Comparison of ENCODE assay signal across 9 cellular contexts in the genomic region with DNA sequence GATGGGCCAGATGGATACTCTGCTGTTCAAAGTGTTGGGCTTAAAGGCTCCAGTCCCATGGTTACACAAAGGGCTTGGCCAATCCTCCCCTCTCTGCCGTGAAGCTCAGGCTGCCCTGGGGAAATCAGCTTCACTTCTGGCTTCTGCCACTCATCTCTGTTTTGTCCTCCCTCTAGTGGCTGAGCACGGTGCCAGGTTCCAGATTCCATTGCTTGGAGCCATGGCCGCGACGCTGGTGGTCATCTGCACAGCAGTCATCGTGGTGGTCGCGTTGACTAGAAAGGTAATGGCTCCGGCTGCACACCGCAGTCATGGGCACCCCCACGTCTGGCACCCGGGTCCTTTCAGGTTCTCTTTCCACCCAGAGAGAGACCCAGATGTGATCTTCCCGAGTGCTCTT. TPM values are rescaled to one million over a fixed set of nuclear protein-coding genes. Genes with fewer than 3 reads are reported as not detected.
A peak's percentile ranks its signal among the peaks of the same experiment; 100 is the strongest.
DNase-seq lines count a peak whose midpoint lies in the region; ATAC-seq lines count a peak whose summit lies in the region.
"Had no signal": no experiment of that assay in that cellular context is flagged by ENCODE, and none has a peak within 500 bp of the region (broad histone marks: within the 10 kb centered on the region; RNA-seq: fewer than 3 reads in every experiment).

No MANE protein-coding gene starts in this region.

- H3K36me3 ChIP-seq in MG63 = no peaks in the 10 kb centered on the region
- H3K36me3 ChIP-seq: adrenal gland had no signal

- DNase-seq in Right ventricle myocardium inferior (ENCODE audit: missing footprints) = peak; percentile 46
- DNase-seq in cardiac septum (ENCODE audit: low spot score) = no peak
- peak; percentile 56 for DNase-seq in MG63
- peak; percentile 36 for DNase-seq in activated T-cell treated with anti-CD3 and anti-CD28 coated beads, Interleukin-2, amount 50 U/mL, for 4 hours
- DNase-seq in islet precursor cell = peak; percentile 69
- DNase-seq in NK-92 (lab: John Stamatoyannopoulos, UW; ENCODE audit: unreplicated experiment) = no peak

- peaks cover 39% of the 10 kb centered on the region for H3K4me1 Mint-ChIP-seq in activated T-cell treated with anti-CD3 and anti-CD28 coated beads, Interleukin-2, amount 50 U/mL, for 4 hours (ENCODE audit: low read depth)

- H3K9me3 Mint-ChIP-seq in activated T-cell treated with anti-CD3 and anti-CD28 coated beads, Interleukin-2, amount 50 U/mL, for 4 hours = no peaks in the 10 kb centered on the region

- intact Hi-C loops in Right ventricle myocardium inferior (cut with DNase I) = loop anchor here (10.0 kb wide), 1 partner anchor 145 kb away; no protein-coding TSS in a partner anchor
- intact Hi-C loops in cardiac septum (cut with DNase I) = loop anchor here (10.0 kb wide), 1 partner anchor 145 kb away; no protein-coding TSS in a partner anchor

- H3K9me3 ChIP-seq in MG63 = no peaks in the 10 kb centered on the region
- H3K9me3 ChIP-seq: adrenal gland had no signal

- ATAC-seq in Right ventricle myocardium inferior (no peak), HG02623 (IDR thresholded peaks at IDR 0.05; ENCODE audit: unreplicated experiment) (no peak), HG02970 (IDR thresholded peaks at IDR 0.05; ENCODE audit: low FRiP score, unreplicated experiment) (no peak)
- ATAC-seq in activated T-cell treated with anti-CD3 and anti-CD28 coated beads, Interleukin-2, amount 50 U/mL, for 4 hours = peak; percentile 32 to 38

- peak overlapping the region; percentile 42 for H3K4me3 Mint-ChIP-seq in activated T-cell treated with anti-CD3 and anti-CD28 coated beads, Interleukin-2, amount 50 U/mL, for 4 hours

- no peak overlapping the region for H3K4me3 ChIP-seq in MG63
- H3K4me3 ChIP-seq: adrenal gland had no signal

- H3K27me3 ChIP-seq in MG63 = peaks cover 14% of the 10 kb centered on the region
- H3K27me3 ChIP-seq: adrenal gland had no signal

- no peaks in the 10 kb centered on the region for H3K27me3 Mint-ChIP-seq in activated T-cell treated with anti-CD3 and anti-CD28 coated beads, Interleukin-2, amount 50 U/mL, for 4 hours (ENCODE audit: low read depth)

- H3K36me3 Mint-ChIP-seq in activated T-cell treated with anti-CD3 and anti-CD28 coated beads, Interleukin-2, amount 50 U/mL, for 4 hours (ENCODE audit: insufficient read depth) = peaks cover 4% of the 10 kb centered on the region

RNA-seq across cellular contexts. Expression of gene TIGIT, which starts 5.6 kb away (rescaled TPM):
- total RNA-seq in Right ventricle myocardium inferior (not detected), cardiac septum (0.32 TPM)
- total RNA-seq in MG63 (2014; rRNA removed; shearing (Covaris generic); ENCODE audit: low replicate concordance) = not detected in 2 replicates
- 10 to 100 TPM; 16.7 to 22.6 (median 20.9) TPM for total RNA-seq in activated T-cell treated with anti-CD3 and anti-CD28 coated beads, Interleukin-2, amount 50 U/mL, for 4 hours

Comparison
In these comparisons a context has a peak if more than half of its experiments do, and no peak if none do; other contexts are left out.
1. DNase-seq: peak in Right ventricle myocardium inferior (single experiment), MG63 (single experiment), activated T-cell treated with anti-CD3 and anti-CD28 coated beads, Interleukin-2, amount 50 U/mL, for 4 hours (single experiment) and islet precursor cell (single experiment); none in cardiac septum (single experiment) and NK-92 (single experiment).
2. ATAC-seq: peak in activated T-cell treated with anti-CD3 and anti-CD28 coated beads, Interleukin-2, amount 50 U/mL, for 4 hours (2 of 2); none in Right ventricle myocardium inferior (single experiment), HG02623 (single experiment) and HG02970 (single experiment).
3. RNA of gene TIGIT, which starts 5.6 kb away (total RNA-seq): 16.7 to 22.6 TPM in activated T-cell treated with anti-CD3 and anti-CD28 coated beads, Interleukin-2, amount 50 U/mL, for 4 hours; 0.32 TPM in cardiac septum (single experiment), not detected in Right ventricle myocardium inferior (single experiment) and not detected in MG63; every median in the first group is over 10 times any median in the second.